In the genomic region with DNA sequence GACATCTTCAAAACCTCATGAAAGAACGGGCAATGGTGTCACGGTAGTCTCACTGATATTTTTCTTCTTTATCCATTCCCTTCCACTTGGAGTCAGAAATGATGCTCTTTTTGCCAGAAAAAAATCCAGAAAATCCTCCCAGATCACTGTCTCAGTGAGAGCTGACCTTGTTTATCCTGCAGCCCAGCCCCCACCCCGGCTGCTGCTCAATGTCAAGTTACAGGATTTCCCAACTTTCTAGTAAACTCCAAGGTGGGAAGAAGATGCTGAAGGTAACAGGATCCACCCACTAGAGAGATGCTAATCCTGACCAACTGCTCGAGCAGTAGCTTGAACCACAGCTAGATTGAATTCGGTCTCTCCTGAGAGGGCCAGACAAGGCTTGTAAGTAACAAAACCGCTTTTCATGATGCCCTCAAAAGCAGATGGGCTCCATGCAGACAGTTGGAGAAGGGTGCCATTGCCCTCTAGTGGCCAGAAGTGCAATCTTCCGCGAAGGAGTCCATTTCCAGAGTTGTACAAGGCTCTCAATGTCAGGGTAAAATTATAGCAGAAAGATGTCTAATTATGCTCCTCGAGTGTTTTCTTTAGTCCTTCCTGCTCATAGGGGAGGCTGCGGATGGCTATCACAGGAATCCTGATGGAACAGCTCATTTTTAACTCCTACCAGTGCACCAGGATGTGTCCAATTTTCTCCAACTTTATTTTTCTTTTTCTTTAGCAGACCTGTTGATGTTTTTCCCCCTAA, we compare ENCODE assay signal across 9 cellular contexts. TPM values are rescaled to one million over a fixed set of nuclear protein-coding genes. Genes with fewer than 3 reads are reported as not detected.
DNase-seq lines count a peak whose midpoint lies in the region; ATAC-seq lines count a peak whose summit lies in the region.
"Had no signal": no experiment of that assay in that cellular context is flagged by ENCODE, and none has a peak within 500 bp of the region (broad histone marks: within the 10 kb centered on the region; RNA-seq: fewer than 3 reads in every experiment).

No MANE protein-coding gene starts in this region.

- no peaks in the 10 kb centered on the region for H3K36me3 Mint-ChIP-seq in stimulated activated naive B cell treated with anti-CD40 and anti-IgM and Interleukin-4, amounts not matched to agents 10 μg/mL and 1 μg/mL and 100 μg/mL, for 72 hours

- H4K20me1 ChIP-seq in Karpas-422 (ENCODE audit: insufficient read depth, low read depth, low read length), result no peaks in the 10 kb centered on the region

- H3K9me2 ChIP-seq in Karpas-422 (replicated peaks; ENCODE audit: insufficient read depth, low read length), result no peaks in the 10 kb centered on the region

- no peaks in the 10 kb centered on the region for H3K27me3 ChIP-seq in Karpas-422 (ENCODE audit: low read length)

- H3K9me3 ChIP-seq in Karpas-422 (ENCODE audit: low read length), result no peaks in the 10 kb centered on the region

- H3K4me3 ChIP-seq in Karpas-422 (ENCODE audit: low read length), result no peak overlapping the region

- H3K27ac Mint-ChIP-seq in stimulated activated naive B cell treated with anti-CD40 and anti-IgM and Interleukin-4, amounts not matched to agents 10 μg/mL and 1 μg/mL and 100 μg/mL, for 72 hours, result peak overlapping the region; percentile 14
- H3K27ac Mint-ChIP-seq: CD4-positive, CD25-positive, alpha-beta regulatory T cell had no signal

- ATAC-seq in GM21619 (IDR thresholded peaks at IDR 0.05; ENCODE audit: unreplicated experiment), result peak; percentile 81
- peak; percentile 80 to 82 for ATAC-seq in stimulated activated naive B cell treated with anti-CD40 and anti-IgM and Interleukin-4, amounts not matched to agents 10 μg/mL and 1 μg/mL and 100 μg/mL, for 72 hours (replicated peaks)

- peaks cover 19 to 40% of the 10 kb centered on the region in 2 donors for H3K27me3 Mint-ChIP-seq in stimulated activated naive B cell treated with anti-CD40 and anti-IgM and Interleukin-4, amounts not matched to agents 10 μg/mL and 1 μg/mL and 100 μg/mL, for 72 hours

- H3K9ac ChIP-seq in Karpas-422 (ENCODE audit: low read length), result no peak overlapping the region

- H3K27ac ChIP-seq in Karpas-422 (ENCODE audit: low read length) (no peak overlapping the region), cingulate gyrus (ENCODE audit: low read depth, low read length) (peak overlapping the region; percentile 76)

- no peaks in the 10 kb centered on the region for H3K4me1 Mint-ChIP-seq in stimulated activated naive B cell treated with anti-CD40 and anti-IgM and Interleukin-4, amounts not matched to agents 10 μg/mL and 1 μg/mL and 100 μg/mL, for 72 hours
- H3K4me1 Mint-ChIP-seq: CD4-positive, CD25-positive, alpha-beta regulatory T cell had no signal

- H3K4me3 Mint-ChIP-seq in stimulated activated naive B cell treated with anti-CD40 and anti-IgM and Interleukin-4, amounts not matched to agents 10 μg/mL and 1 μg/mL and 100 μg/mL, for 72 hours, result no peak overlapping the region
- H3K4me3 Mint-ChIP-seq: CD4-positive, CD25-positive, alpha-beta regulatory T cell had no signal

- no peaks in the 10 kb centered on the region for H3K9me3 Mint-ChIP-seq in stimulated activated naive B cell treated with anti-CD40 and anti-IgM and Interleukin-4, amounts not matched to agents 10 μg/mL and 1 μg/mL and 100 μg/mL, for 72 hours

- no peak overlapping the region for H2AFZ ChIP-seq in Karpas-422 (ENCODE audit: low read length)

- H3K79me2 ChIP-seq in Karpas-422 (ENCODE audit: low read length), result no peaks in the 10 kb centered on the region

- peak overlapping the region; percentile 42 for H3K4me2 ChIP-seq in Karpas-422 (ENCODE audit: low read depth, low read length, poor library complexity, severe bottlenecking)

- DNase-seq in NCI-H1436 (lab: John Stamatoyannopoulos, UW), result peak; percentile 33
- DNase-seq in NCI-H1436 treated with DMSO at 0.1 percent for 48 hours (lab: John Stamatoyannopoulos, UW), result no peak
- DNase-seq in Karpas-422, result peak; percentile 92
- DNase-seq in RPMI7951 (ENCODE audit: low read depth), result peak; percentile 84
- peak; percentile 94 for DNase-seq in left kidney (ENCODE audit: low read depth, low spot score)
- DNase-seq in stimulated activated naive B cell treated with anti-CD40 and anti-IgM and Interleukin-4, amounts not matched to agents 10 μg/mL and 1 μg/mL and 100 μg/mL, for 72 hours, result peak; percentile 18

- H3K36me3 ChIP-seq in Karpas-422 (ENCODE audit: insufficient read depth, low read length), result no peaks in the 10 kb centered on the region

- H3K4me1 ChIP-seq in Karpas-422 (ENCODE audit: low read length), result peaks cover 5% of the 10 kb centered on the region

RNA-seq across cellular contexts. Expression of gene CDH11, which starts 4.0 kb away (rescaled TPM):
- total RNA-seq in Karpas-422 (2014; rRNA removed; shearing (Covaris generic); ENCODE audit: low replicate concordance), result not detected in 2 replicates
- 48.6 and 52.0 TPM in 2 replicates for total RNA-seq in RPMI7951 (2014; rRNA removed; shearing (Covaris generic))
- total RNA-seq: CD4-positive, CD25-positive, alpha-beta regulatory T cell had no signal

Comparison
In these comparisons a context has a peak if more than half of its experiments do, and no peak if none do; other contexts are left out.
1. RNA of gene CDH11, which starts 4.0 kb away (total RNA-seq): 48.6 to 52.0 TPM in RPMI7951; not detected in Karpas-422; every median in the first group is over 10 times any median in the second.